7 cellular contexts compared by ENCODE assay signal in genomic region chr2:173021939-173022371, GRCh38. TPM values are rescaled to one million over a fixed set of nuclear protein-coding genes. Genes with fewer than 3 reads are reported as not detected.
A peak's percentile ranks its signal among the peaks of the same experiment; 100 is the strongest.
DNase-seq lines count a peak whose midpoint lies in the region; ATAC-seq and TF ChIP-seq lines count a peak whose summit lies in the region.

No MANE protein-coding gene starts in this region.

- H3K9me3 ChIP-seq in gastrocnemius medialis = no peaks in the 10 kb centered on the region

- H3K36me3 ChIP-seq in gastrocnemius medialis = no peaks in the 10 kb centered on the region

- ATAC-seq in gastrocnemius medialis (peak in 1 of 2 donors; percentile 43), GM21423 (IDR thresholded peaks at IDR 0.05; ENCODE audit: unreplicated experiment) (no peak)

- no peak for TF ChIP-seq POLR2A in gastrocnemius medialis (IDR thresholded peaks at IDR 0.05)

- no peaks in the 10 kb centered on the region for H3K27me3 ChIP-seq in gastrocnemius medialis

- DNase-seq in HCEC 1CT (peak; percentile 59), RWPE1 (ENCODE audit: low spot score) (peak; percentile 41), fibroblast of peridontal ligament (ENCODE audit: extremely low read depth) (peak; percentile 67), gastrocnemius medialis (no peak), NCI-H2081 treated with DMSO at 0.1 percent for 48 hours (lab: John Stamatoyannopoulos, UW) (no peak), T1000 (lab: John Stamatoyannopoulos, UW) (no peak)

- POLR2A ChIA-PET in RWPE1 (lab: Yijun Ruan, JAX; ENCODE audit: low non-redundant PET) = no interaction called here

- in situ Hi-C loops in gastrocnemius medialis (cut with MboI; ENCODE audit: low sequenced_read_pairs in 4 of 4) = loop anchor here in 1 of 4 donors (10.0 kb wide), 1 partner anchor 193 kb away; no protein-coding TSS in a partner anchor

- intact Hi-C loops in gastrocnemius medialis (cut with DNase I; ENCODE audit: low total_unique reads) = loop anchor here (1.0 to 2.0 kb wide), 2 partner anchors 42 to 45 kb away; no protein-coding TSS in a partner anchor

- CTCF ChIA-PET in RWPE1 (lab: Yijun Ruan, JAX) = interaction anchor here (0.7 to 1.3 kb wide), 6 partner anchors 23 to 215 kb away, joined by 3 to 5 read pairs (median 4); no protein-coding TSS in a partner anchor

- no peak overlapping the region for H3K4me3 ChIP-seq in gastrocnemius medialis

- peaks cover 7% of the 10 kb centered on the region in 2 donors for H3K4me1 ChIP-seq in gastrocnemius medialis

- H3K27ac ChIP-seq in RWPE1 (no peak overlapping the region), gastrocnemius medialis (no peak overlapping the region)

- peak; percentile 46 for TF ChIP-seq CTCF in RWPE1 (conservative IDR thresholded peaks at IDR 0.05; ENCODE audit: low read depth)
- peak in 4 of 5 experiments; percentile 16 to 45 (median 36) for TF ChIP-seq CTCF in gastrocnemius medialis (IDR thresholded peaks at IDR 0.05 in 4 of 5, conservative IDR thresholded peaks at IDR 0.05 in 1 of 5)

RNA-seq across cellular contexts. Expression of gene MAP3K20, which starts 53.7 kb away (rescaled TPM):
- total RNA-seq in gastrocnemius medialis = 100 to 1,000 TPM; 225 to 517 (median 280) TPM

Comparison
In these comparisons a context has a peak if more than half of its experiments do, and no peak if none do; other contexts are left out.
1. DNase-seq: peak in HCEC 1CT (single experiment), RWPE1 (single experiment) and fibroblast of peridontal ligament (single experiment); none in gastrocnemius medialis (0 of 2), NCI-H2081 treated with DMSO at 0.1 percent for 48 hours (single experiment) and T1000 (single experiment).